In the genomic region with DNA sequence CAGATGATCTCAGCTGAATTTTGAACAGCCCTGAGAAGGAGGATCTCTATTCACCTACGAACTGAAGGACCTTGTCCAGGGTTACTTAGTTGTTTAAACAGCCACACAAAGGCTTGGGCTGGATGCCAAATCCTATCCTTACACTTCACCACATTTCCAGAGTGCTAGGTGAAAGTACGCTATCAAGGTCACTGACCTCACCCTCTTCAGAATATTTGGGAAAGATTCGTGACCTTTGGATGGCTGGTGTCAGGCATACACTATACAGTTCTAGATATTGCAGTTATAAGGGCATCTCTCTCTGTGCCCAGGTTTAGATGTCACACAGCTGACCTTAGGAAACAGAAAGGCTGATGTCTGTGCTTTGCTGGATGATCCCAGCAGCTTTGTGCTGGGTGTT, we compare ENCODE assay signal across 19 cellular contexts.
DNase-seq lines count a peak whose midpoint lies in the region; ATAC-seq and TF ChIP-seq lines count a peak whose summit lies in the region.
"Had no signal": no experiment of that assay in that cellular context is flagged by ENCODE, and none has a peak within 500 bp of the region (broad histone marks: within the 10 kb centered on the region; RNA-seq: fewer than 3 reads in every experiment).

No MANE protein-coding gene starts in this region.

- TF ChIP-seq CTCF in Panc1 (IDR thresholded peaks at IDR 0.05) = no peak
- TF ChIP-seq CTCF in upper lobe of right lung (IDR thresholded peaks at IDR 0.05) = no peak

- no peaks in the 10 kb centered on the region for H3K4me1 Mint-ChIP-seq in activated T-cell treated with anti-CD3 and anti-CD28 coated beads, Interleukin-2, amount 50 U/mL, for 72 hours (ENCODE audit: low read depth)
- H3K4me1 Mint-ChIP-seq: memory B cell; stimulated activated naive CD8-positive, alpha-beta T cell treated with anti-CD3 and anti-CD28 coated beads, Interleukin-15, amount 100 ng/mL, for 72 hours had no signal

- ATAC-seq in Right ventricle myocardium inferior (peak; percentile 86), Panc1 (peak; percentile 15; the same call in 1 of the 2 replicates), upper lobe of right lung (peak; percentile 57), GM21381 (IDR thresholded peaks at IDR 0.05; ENCODE audit: unreplicated experiment) (no peak)
- ATAC-seq in activated T-cell treated with anti-CD3 and anti-CD28 coated beads, Interleukin-2, amount 50 U/mL, for 72 hours (replicated peaks in 1 of 2) = no peak
- ATAC-seq: activated CD8-positive, alpha-beta T cell treated with anti-CD3 and anti-CD28 coated beads for 36 hours; foreskin keratinocyte; stimulated activated naive CD8-positive, alpha-beta T cell treated with anti-CD3 and anti-CD28 coated beads, Interleukin-15, amount 100 ng/mL, for 72 hours had no signal

- H3K9me3 ChIP-seq in Panc1 (ENCODE audit: control insufficient read depth, insufficient read depth, low read depth, low read length) = no peaks in the 10 kb centered on the region
- no peaks in the 10 kb centered on the region for H3K9me3 ChIP-seq in upper lobe of right lung

- CTCF ChIA-PET in Panc1 (lab: Charles Lee) = no interaction called here

- H3K27ac ChIP-seq in Panc1 (ENCODE audit: low read length) (peak overlapping the region; percentile 100), upper lobe of right lung (no peak overlapping the region)
- H3K27ac ChIP-seq: foreskin keratinocyte, WERI-Rb-1 had no signal

- no peaks in the 10 kb centered on the region for H3K9me3 Mint-ChIP-seq in activated T-cell treated with anti-CD3 and anti-CD28 coated beads, Interleukin-2, amount 50 U/mL, for 72 hours
- H3K9me3 Mint-ChIP-seq: activated CD8-positive, alpha-beta T cell treated with anti-CD3 and anti-CD28 coated beads for 36 hours; memory B cell; stimulated activated naive CD8-positive, alpha-beta T cell treated with anti-CD3 and anti-CD28 coated beads, Interleukin-15, amount 100 ng/mL, for 72 hours had no signal

- H3K27me3 ChIP-seq in Panc1 (ENCODE audit: control insufficient read depth, insufficient read depth, low read length) (no peaks in the 10 kb centered on the region), upper lobe of right lung (no peaks in the 10 kb centered on the region)
- H3K27me3 ChIP-seq: foreskin keratinocyte had no signal

- H3K27ac Mint-ChIP-seq in activated T-cell treated with anti-CD3 and anti-CD28 coated beads, Interleukin-2, amount 50 U/mL, for 72 hours = no peak overlapping the region
- H3K27ac Mint-ChIP-seq: activated CD8-positive, alpha-beta T cell treated with anti-CD3 and anti-CD28 coated beads for 36 hours; CD4-positive, CD25-positive, alpha-beta regulatory T cell; memory B cell; stimulated activated naive CD8-positive, alpha-beta T cell treated with anti-CD3 and anti-CD28 coated beads, Interleukin-15, amount 100 ng/mL, for 72 hours had no signal

- POLR2A ChIA-PET in Panc1 (lab: Charles Lee) = interaction anchor here (0.6 kb wide), 1 partner anchor 9 kb away, joined by 7 read pairs; no protein-coding TSS in a partner anchor

- H3K36me3 Mint-ChIP-seq in activated T-cell treated with anti-CD3 and anti-CD28 coated beads, Interleukin-2, amount 50 U/mL, for 72 hours (ENCODE audit: insufficient read depth in 2 of 2) = no peaks in the 10 kb centered on the region
- H3K36me3 Mint-ChIP-seq: CD4-positive, CD25-positive, alpha-beta regulatory T cell; memory B cell had no signal

- intact Hi-C loops in Right ventricle myocardium inferior (cut with DNase I) (loop anchor here (1.0 to 5.0 kb wide), 2 partner anchors 33 to 88 kb away; no protein-coding TSS in a partner anchor), cardiac septum (cut with DNase I) (loop anchor here (5.0 kb wide), 2 partner anchors 38 to 63 kb away; no protein-coding TSS in a partner anchor), Panc1 (cut with micrococcal nuclease; ENCODE audit: unreplicated experiment) (loop anchor here (5.0 kb wide), 1 partner anchor 33 kb away; no protein-coding TSS in a partner anchor), upper lobe of right lung (cut with DNase I) (no loop called here)

- H3K36me3 ChIP-seq in Panc1 (ENCODE audit: control insufficient read depth, insufficient read depth, low read length) = no peaks in the 10 kb centered on the region
- no peaks in the 10 kb centered on the region for H3K36me3 ChIP-seq in upper lobe of right lung
- H3K36me3 ChIP-seq: WERI-Rb-1 had no signal

- H3K4me3 ChIP-seq in Panc1 (ENCODE audit: low read depth in 2 of 2, low read length in 2 of 2) = no peak overlapping the region
- H3K4me3 ChIP-seq in upper lobe of right lung = no peak overlapping the region

- H3K27me3 Mint-ChIP-seq in activated T-cell treated with anti-CD3 and anti-CD28 coated beads, Interleukin-2, amount 50 U/mL, for 72 hours (ENCODE audit: low read depth) = peaks cover 11% of the 10 kb centered on the region
- H3K27me3 Mint-ChIP-seq: activated CD8-positive, alpha-beta T cell treated with anti-CD3 and anti-CD28 coated beads for 36 hours; CD4-positive, CD25-positive, alpha-beta regulatory T cell had no signal

- no peak for DNase-seq in Right ventricle myocardium inferior (ENCODE audit: missing footprints)
- DNase-seq in cardiac septum (ENCODE audit: low spot score) = no peak
- DNase-seq in Panc1 (ENCODE audit: low read depth, low spot score) = no peak
- peak; percentile 7 for DNase-seq in kidney tubule cell (ENCODE audit: low spot score)
- DNase-seq in upper lobe of right lung = no peak
- DNase-seq in activated T-cell treated with anti-CD3 and anti-CD28 coated beads, Interleukin-2, amount 50 U/mL, for 72 hours = no peak
- DNase-seq in activated naive CD4-positive, alpha-beta T cell treated with Interleukin-2 at 50 U/mL for 16 hours = no peak
- DNase-seq: activated CD8-positive, alpha-beta T cell treated with anti-CD3 and anti-CD28 coated beads for 36 hours; CD4-positive, CD25-positive, alpha-beta regulatory T cell; cerebellar nuclear complex; EL; foreskin keratinocyte; KG1; NCI-H1436 treated with DMSO at 0.1 percent for 48 hours; NCI-H82; stimulated activated naive CD8-positive, alpha-beta T cell treated with anti-CD3 and anti-CD28 coated beads, Interleukin-15, amount 100 ng/mL, for 72 hours; WERI-Rb-1 had no signal

- in situ Hi-C loops in Panc1 (cut with HindIII; ENCODE audit: low pct_unique_long_range_greater_than_20kb, low sequenced_read_pairs) = no loop called here

- no peak overlapping the region for H3K4me3 Mint-ChIP-seq in activated T-cell treated with anti-CD3 and anti-CD28 coated beads, Interleukin-2, amount 50 U/mL, for 72 hours
- H3K4me3 Mint-ChIP-seq: activated CD8-positive, alpha-beta T cell treated with anti-CD3 and anti-CD28 coated beads for 36 hours; CD4-positive, CD25-positive, alpha-beta regulatory T cell; memory B cell; stimulated activated naive CD8-positive, alpha-beta T cell treated with anti-CD3 and anti-CD28 coated beads, Interleukin-15, amount 100 ng/mL, for 72 hours had no signal

- H3K4me1 ChIP-seq in Panc1 (ENCODE audit: control insufficient read depth, insufficient read depth, low read length) (peaks cover 92% of the 10 kb centered on the region), upper lobe of right lung (peaks cover 16% of the 10 kb centered on the region)

- no TSS peak for BruUV-seq in Panc1 (replicated peaks; lab: Mats Ljungman, UMichigan)

Comparison
In these comparisons a context has a peak if more than half of its experiments do, and no peak if none do; other contexts are left out.
1. ATAC-seq: peak in Right ventricle myocardium inferior (single experiment), Panc1 (single experiment) and upper lobe of right lung (single experiment); none in GM21381 (single experiment) and activated T-cell treated with anti-CD3 and anti-CD28 coated beads, Interleukin-2, amount 50 U/mL, for 72 hours (0 of 2).